28 cellular contexts compared by ENCODE assay signal in the genomic region with DNA sequence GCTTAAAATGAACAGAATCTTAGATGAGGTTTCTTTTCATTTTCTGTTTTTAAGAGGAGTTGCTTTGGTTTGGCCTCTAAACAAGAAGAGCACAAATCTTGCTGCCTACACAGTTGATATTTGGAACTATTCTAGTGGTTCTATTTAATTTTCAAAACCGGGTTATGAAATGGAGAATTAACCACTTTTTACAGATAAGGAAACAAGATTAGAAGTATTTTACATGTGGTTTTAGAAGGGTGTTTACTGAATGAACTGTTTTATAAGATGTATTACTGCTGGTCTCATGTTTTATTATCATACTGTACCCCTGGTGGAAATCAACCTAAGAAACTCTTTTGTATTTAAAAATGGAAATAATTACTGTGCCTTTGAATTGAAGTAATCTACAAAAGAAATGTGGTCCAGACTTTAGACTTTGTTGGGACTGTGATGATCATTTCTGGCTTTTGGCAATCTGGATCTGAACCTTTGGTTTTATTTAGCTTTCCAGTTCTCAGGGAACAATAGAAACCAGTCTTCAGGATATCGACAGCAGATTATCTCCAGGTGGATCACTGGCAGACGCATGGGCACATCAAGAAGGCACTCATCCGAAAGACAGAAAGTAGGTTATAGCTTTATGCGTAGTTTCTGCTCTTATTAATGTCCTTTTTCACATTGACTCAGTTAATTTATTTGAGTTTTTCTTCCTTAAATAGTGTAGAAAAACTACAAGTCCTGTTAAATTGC. TPM values are rescaled to one million over a fixed set of nuclear protein-coding genes. Genes with fewer than 3 reads are reported as not detected.
DNase-seq lines count a peak whose midpoint lies in the region; ATAC-seq and TF ChIP-seq lines count a peak whose summit lies in the region.
"Had no signal": no experiment of that assay in that cellular context is flagged by ENCODE, and none has a peak within 500 bp of the region (broad histone marks: within the 10 kb centered on the region; RNA-seq: fewer than 3 reads in every experiment).

No MANE protein-coding gene starts in this region.

- no peak for DNase-seq in natural killer cell
- DNase-seq in natural killer cell treated with Interleukin-12 subunit alpha and Interleukin-12 subunit beta and Interleukin-15 and Interleukin-18, amount 100 ng/mL, for 72 hours (ENCODE audit: low spot score), result no peak
- DNase-seq in NCI-H2171 (lab: John Stamatoyannopoulos, UW), result peak; percentile 13
- peak; percentile 21 for DNase-seq in central memory CD4-positive, alpha-beta T cell
- no peak for DNase-seq in stimulated activated effector memory CD8-positive, alpha-beta T cell treated with anti-CD3 and anti-CD28 coated beads, Interleukin-12 subunit alpha, Interleukin-12 subunit beta, amount 100 ng/mL, for 72 hours (ENCODE audit: low spot score in 2 of 2)
- DNase-seq in erythroblast (lab: John Stamatoyannopoulos, UW), result no peak
- DNase-seq in GM03348 (ENCODE audit: low spot score), result no peak
- DNase-seq in amygdala (lab: John Stamatoyannopoulos, UW), result no peak
- DNase-seq: activated B cell treated with CpG ODN at 0.5 μM for 24 hours; activated CD8-positive, alpha-beta T cell treated with anti-CD3 and anti-CD28 coated beads for 36 hours; activated gamma-delta T cell; Caco-2; cerebellar nuclear complex; dermis blood vessel endothelial cell; foreskin melanocyte; GDM1; HCEC 1CT; heart right ventricle; Kasumi-1; naive thymus-derived CD8-positive, alpha-beta T cell; NCI-H1436; NCI-H2081 treated with DMSO at 0.1 percent for 48 hours; NCI-H774; RPMI8226; stimulated activated CD4-positive, alpha-beta T cell treated with anti-CD3 and anti-CD28 coated beads, Interleukin-4, amount 100 ng/mL, for 1 hour; substantia nigra; T-helper 1 cell; trophoblast cell had no signal

- peak overlapping the region; percentile 65 to 76 for H3K27ac Mint-ChIP-seq in natural killer cell
- peak overlapping the region in 1 of 2 donors; percentile 59 for H3K27ac Mint-ChIP-seq in natural killer cell treated with Interleukin-12 subunit alpha and Interleukin-12 subunit beta and Interleukin-15 and Interleukin-18, amount 100 ng/mL, for 72 hours
- peak overlapping the region; percentile 53 for H3K27ac Mint-ChIP-seq in stimulated activated effector memory CD8-positive, alpha-beta T cell treated with anti-CD3 and anti-CD28 coated beads, Interleukin-12 subunit alpha, Interleukin-12 subunit beta, amount 100 ng/mL, for 72 hours
- H3K27ac Mint-ChIP-seq: activated B cell treated with CpG ODN at 0.5 μM for 24 hours; activated CD8-positive, alpha-beta T cell treated with anti-CD3 and anti-CD28 coated beads for 36 hours had no signal

- TF ChIP-seq CTCF in natural killer cell (IDR thresholded peaks at IDR 0.05), result no peak

- intact Hi-C loops in natural killer cell (cut with micrococcal nuclease), result no loop called here

- peaks cover 7 to 10% of the 10 kb centered on the region in 2 donors for H3K4me1 Mint-ChIP-seq in natural killer cell
- H3K4me1 Mint-ChIP-seq in natural killer cell treated with Interleukin-12 subunit alpha and Interleukin-12 subunit beta and Interleukin-15 and Interleukin-18, amount 100 ng/mL, for 72 hours (ENCODE audit: low read depth in 2 of 2), result peaks cover 0 to 10% of the 10 kb centered on the region in 2 donors
- H3K4me1 Mint-ChIP-seq in stimulated activated effector memory CD8-positive, alpha-beta T cell treated with anti-CD3 and anti-CD28 coated beads, Interleukin-12 subunit alpha, Interleukin-12 subunit beta, amount 100 ng/mL, for 72 hours, result peaks cover 7% of the 10 kb centered on the region
- H3K4me1 Mint-ChIP-seq: activated B cell treated with CpG ODN at 0.5 μM for 24 hours had no signal

- H3K4me3 Mint-ChIP-seq in natural killer cell, result peak overlapping the region; percentile 9
- H3K4me3 Mint-ChIP-seq in natural killer cell treated with Interleukin-12 subunit alpha and Interleukin-12 subunit beta and Interleukin-15 and Interleukin-18, amount 100 ng/mL, for 72 hours, result no peak overlapping the region
- H3K4me3 Mint-ChIP-seq in stimulated activated effector memory CD8-positive, alpha-beta T cell treated with anti-CD3 and anti-CD28 coated beads, Interleukin-12 subunit alpha, Interleukin-12 subunit beta, amount 100 ng/mL, for 72 hours, result no peak overlapping the region
- H3K4me3 Mint-ChIP-seq: activated B cell treated with CpG ODN at 0.5 μM for 24 hours; activated CD8-positive, alpha-beta T cell treated with anti-CD3 and anti-CD28 coated beads for 36 hours; naive thymus-derived CD8-positive, alpha-beta T cell had no signal

- H3K9me3 Mint-ChIP-seq in natural killer cell, result no peaks in the 10 kb centered on the region
- H3K9me3 Mint-ChIP-seq in natural killer cell treated with Interleukin-12 subunit alpha and Interleukin-12 subunit beta and Interleukin-15 and Interleukin-18, amount 100 ng/mL, for 72 hours, result no peaks in the 10 kb centered on the region
- no peaks in the 10 kb centered on the region for H3K9me3 Mint-ChIP-seq in stimulated activated effector memory CD8-positive, alpha-beta T cell treated with anti-CD3 and anti-CD28 coated beads, Interleukin-12 subunit alpha, Interleukin-12 subunit beta, amount 100 ng/mL, for 72 hours
- H3K9me3 Mint-ChIP-seq: activated B cell treated with CpG ODN at 0.5 μM for 24 hours; activated CD8-positive, alpha-beta T cell treated with anti-CD3 and anti-CD28 coated beads for 36 hours; naive thymus-derived CD8-positive, alpha-beta T cell had no signal

- peaks cover 3% of the 10 kb centered on the region for H3K36me3 Mint-ChIP-seq in natural killer cell
- peaks cover 14% of the 10 kb centered on the region for H3K36me3 Mint-ChIP-seq in natural killer cell treated with Interleukin-12 subunit alpha and Interleukin-12 subunit beta and Interleukin-15 and Interleukin-18, amount 100 ng/mL, for 72 hours
- peaks cover 100% of the 10 kb centered on the region for H3K36me3 Mint-ChIP-seq in stimulated activated effector memory CD8-positive, alpha-beta T cell treated with anti-CD3 and anti-CD28 coated beads, Interleukin-12 subunit alpha, Interleukin-12 subunit beta, amount 100 ng/mL, for 72 hours

- H3K27me3 Mint-ChIP-seq in natural killer cell (ENCODE audit: low read depth in 2 of 2), result no peaks in the 10 kb centered on the region
- H3K27me3 Mint-ChIP-seq in natural killer cell treated with Interleukin-12 subunit alpha and Interleukin-12 subunit beta and Interleukin-15 and Interleukin-18, amount 100 ng/mL, for 72 hours, result no peaks in the 10 kb centered on the region
- H3K27me3 Mint-ChIP-seq: activated B cell treated with CpG ODN at 0.5 μM for 24 hours; activated CD8-positive, alpha-beta T cell treated with anti-CD3 and anti-CD28 coated beads for 36 hours; naive thymus-derived CD8-positive, alpha-beta T cell had no signal

- TF ChIP-seq POLR2A in erythroblast (IDR thresholded peaks at IDR 0.05; ENCODE audit: low read length), result no peak

- ATAC-seq in natural killer cell, result peak in 1 of 3 donors; percentile 46
- ATAC-seq in natural killer cell treated with Interleukin-12 subunit alpha and Interleukin-12 subunit beta and Interleukin-15 and Interleukin-18, amount 100 ng/mL, for 72 hours, result no peak
- ATAC-seq in stimulated activated effector memory CD8-positive, alpha-beta T cell treated with anti-CD3 and anti-CD28 coated beads, Interleukin-12 subunit alpha, Interleukin-12 subunit beta, amount 100 ng/mL, for 72 hours, result no peak
- ATAC-seq: activated CD8-positive, alpha-beta T cell treated with anti-CD3 and anti-CD28 coated beads for 36 hours; heart right ventricle; naive thymus-derived CD8-positive, alpha-beta T cell had no signal

RNA-seq across cellular contexts. Expression of a gene that starts 43.2 kb away (rescaled TPM):
- 10 to 100 TPM; 48.4 to 57.1 (median 48.8) TPM for total RNA-seq in natural killer cell
- 10 to 100 TPM; 41.9 to 42.1 TPM for total RNA-seq in natural killer cell treated with Interleukin-12 subunit alpha and Interleukin-12 subunit beta and Interleukin-15 and Interleukin-18, amount 100 ng/mL, for 72 hours

Comparison
In these comparisons a context has a peak if more than half of its experiments do, and no peak if none do; other contexts are left out.
1. DNase-seq: peak in NCI-H2171 (single experiment) and central memory CD4-positive, alpha-beta T cell (single experiment); none in natural killer cell (single experiment), natural killer cell treated with Interleukin-12 subunit alpha and Interleukin-12 subunit beta and Interleukin-15 and Interleukin-18, amount 100 ng/mL, for 72 hours (single experiment), stimulated activated effector memory CD8-positive, alpha-beta T cell treated with anti-CD3 and anti-CD28 coated beads, Interleukin-12 subunit alpha, Interleukin-12 subunit beta, amount 100 ng/mL, for 72 hours (0 of 2), erythroblast (0 of 2), GM03348 (single experiment) and amygdala (0 of 56).